1 cellular context compared by ENCODE assay signal in genomic region chr10:86091216-86091615, GRCh38.
TF ChIP-seq lines count a peak whose summit lies in the region.

No MANE protein-coding gene starts in this region.

TF ChIP-seq in GM23338, 12 proteins besides CTCF, POLR2A, EP300 and RAD21 (continued from another document):
- TF ChIP-seq, protein P1, sequence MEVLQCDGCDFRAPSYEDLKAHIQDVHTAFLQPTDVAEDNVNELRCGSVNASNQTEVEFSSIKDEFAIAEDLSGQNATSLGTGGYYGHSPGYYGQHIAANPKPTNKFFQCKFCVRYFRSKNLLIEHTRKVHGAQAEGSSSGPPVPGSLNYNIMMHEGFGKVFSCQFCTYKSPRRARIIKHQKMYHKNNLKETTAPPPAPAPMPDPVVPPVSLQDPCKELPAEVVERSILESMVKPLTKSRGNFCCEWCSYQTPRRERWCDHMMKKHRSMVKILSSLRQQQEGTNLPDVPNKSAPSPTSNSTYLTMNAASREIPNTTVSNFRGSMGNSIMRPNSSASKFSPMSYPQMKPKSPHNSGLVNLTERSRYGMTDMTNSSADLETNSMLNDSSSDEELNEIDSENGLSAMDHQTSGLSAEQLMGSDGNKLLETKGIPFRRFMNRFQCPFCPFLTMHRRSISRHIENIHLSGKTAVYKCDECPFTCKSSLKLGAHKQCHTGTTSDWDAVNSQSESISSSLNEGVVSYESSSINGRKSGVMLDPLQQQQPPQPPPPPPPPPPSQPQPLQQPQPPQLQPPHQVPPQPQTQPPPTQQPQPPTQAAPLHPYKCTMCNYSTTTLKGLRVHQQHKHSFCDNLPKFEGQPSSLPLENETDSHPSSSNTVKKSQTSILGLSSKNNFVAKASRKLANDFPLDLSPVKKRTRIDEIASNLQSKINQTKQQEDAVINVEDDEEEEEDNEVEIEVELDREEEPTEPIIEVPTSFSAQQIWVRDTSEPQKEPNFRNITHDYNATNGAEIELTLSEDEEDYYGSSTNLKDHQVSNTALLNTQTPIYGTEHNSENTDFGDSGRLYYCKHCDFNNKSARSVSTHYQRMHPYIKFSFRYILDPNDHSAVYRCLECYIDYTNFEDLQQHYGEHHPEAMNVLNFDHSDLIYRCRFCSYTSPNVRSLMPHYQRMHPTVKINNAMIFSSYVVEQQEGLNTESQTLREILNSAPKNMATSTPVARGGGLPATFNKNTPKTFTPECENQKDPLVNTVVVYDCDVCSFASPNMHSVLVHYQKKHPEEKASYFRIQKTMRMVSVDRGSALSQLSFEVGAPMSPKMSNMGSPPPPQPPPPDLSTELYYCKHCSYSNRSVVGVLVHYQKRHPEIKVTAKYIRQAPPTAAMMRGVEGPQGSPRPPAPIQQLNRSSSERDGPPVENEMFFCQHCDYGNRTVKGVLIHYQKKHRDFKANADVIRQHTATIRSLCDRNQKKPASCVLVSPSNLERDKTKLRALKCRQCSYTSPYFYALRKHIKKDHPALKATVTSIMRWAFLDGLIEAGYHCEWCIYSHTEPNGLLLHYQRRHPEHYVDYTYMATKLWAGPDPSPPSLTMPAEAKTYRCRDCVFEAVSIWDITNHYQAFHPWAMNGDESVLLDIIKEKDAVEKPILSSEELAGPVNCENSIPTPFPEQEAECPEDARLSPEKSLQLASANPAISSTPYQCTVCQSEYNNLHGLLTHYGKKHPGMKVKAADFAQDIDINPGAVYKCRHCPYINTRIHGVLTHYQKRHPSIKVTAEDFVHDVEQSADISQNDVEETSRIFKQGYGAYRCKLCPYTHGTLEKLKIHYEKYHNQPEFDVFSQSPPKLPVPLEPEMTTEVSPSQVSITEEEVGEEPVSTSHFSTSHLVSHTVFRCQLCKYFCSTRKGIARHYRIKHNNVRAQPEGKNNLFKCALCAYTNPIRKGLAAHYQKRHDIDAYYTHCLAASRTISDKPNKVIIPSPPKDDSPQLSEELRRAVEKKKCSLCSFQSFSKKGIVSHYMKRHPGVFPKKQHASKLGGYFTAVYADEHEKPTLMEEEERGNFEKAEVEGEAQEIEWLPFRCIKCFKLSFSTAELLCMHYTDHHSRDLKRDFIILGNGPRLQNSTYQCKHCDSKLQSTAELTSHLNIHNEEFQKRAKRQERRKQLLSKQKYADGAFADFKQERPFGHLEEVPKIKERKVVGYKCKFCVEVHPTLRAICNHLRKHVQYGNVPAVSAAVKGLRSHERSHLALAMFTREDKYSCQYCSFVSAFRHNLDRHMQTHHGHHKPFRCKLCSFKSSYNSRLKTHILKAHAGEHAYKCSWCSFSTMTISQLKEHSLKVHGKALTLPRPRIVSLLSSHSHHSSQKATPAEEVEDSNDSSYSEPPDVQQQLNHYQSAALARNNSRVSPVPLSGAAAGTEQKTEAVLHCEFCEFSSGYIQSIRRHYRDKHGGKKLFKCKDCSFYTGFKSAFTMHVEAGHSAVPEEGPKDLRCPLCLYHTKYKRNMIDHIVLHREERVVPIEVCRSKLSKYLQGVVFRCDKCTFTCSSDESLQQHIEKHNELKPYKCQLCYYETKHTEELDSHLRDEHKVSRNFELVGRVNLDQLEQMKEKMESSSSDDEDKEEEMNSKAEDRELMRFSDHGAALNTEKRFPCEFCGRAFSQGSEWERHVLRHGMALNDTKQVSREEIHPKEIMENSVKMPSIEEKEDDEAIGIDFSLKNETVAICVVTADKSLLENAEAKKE (CRISPR knock-in tag; IDR thresholded peaks at IDR 0.05), result no peak
- TF ChIP-seq, protein P2, sequence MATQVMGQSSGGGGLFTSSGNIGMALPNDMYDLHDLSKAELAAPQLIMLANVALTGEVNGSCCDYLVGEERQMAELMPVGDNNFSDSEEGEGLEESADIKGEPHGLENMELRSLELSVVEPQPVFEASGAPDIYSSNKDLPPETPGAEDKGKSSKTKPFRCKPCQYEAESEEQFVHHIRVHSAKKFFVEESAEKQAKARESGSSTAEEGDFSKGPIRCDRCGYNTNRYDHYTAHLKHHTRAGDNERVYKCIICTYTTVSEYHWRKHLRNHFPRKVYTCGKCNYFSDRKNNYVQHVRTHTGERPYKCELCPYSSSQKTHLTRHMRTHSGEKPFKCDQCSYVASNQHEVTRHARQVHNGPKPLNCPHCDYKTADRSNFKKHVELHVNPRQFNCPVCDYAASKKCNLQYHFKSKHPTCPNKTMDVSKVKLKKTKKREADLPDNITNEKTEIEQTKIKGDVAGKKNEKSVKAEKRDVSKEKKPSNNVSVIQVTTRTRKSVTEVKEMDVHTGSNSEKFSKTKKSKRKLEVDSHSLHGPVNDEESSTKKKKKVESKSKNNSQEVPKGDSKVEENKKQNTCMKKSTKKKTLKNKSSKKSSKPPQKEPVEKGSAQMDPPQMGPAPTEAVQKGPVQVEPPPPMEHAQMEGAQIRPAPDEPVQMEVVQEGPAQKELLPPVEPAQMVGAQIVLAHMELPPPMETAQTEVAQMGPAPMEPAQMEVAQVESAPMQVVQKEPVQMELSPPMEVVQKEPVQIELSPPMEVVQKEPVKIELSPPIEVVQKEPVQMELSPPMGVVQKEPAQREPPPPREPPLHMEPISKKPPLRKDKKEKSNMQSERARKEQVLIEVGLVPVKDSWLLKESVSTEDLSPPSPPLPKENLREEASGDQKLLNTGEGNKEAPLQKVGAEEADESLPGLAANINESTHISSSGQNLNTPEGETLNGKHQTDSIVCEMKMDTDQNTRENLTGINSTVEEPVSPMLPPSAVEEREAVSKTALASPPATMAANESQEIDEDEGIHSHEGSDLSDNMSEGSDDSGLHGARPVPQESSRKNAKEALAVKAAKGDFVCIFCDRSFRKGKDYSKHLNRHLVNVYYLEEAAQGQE (IDR thresholded peaks at IDR 0.05; ENCODE audit: unreplicated experiment), result no peak
- TF ChIP-seq NANOG (IDR thresholded peaks at IDR 0.05; ENCODE audit: borderline replicate concordance), result no peak
- no peak for TF ChIP-seq EZH2 (IDR thresholded peaks at IDR 0.05; ENCODE audit: low read depth, unreplicated experiment)
- no peak for TF ChIP-seq JUNB (IDR thresholded peaks at IDR 0.05; ENCODE audit: unreplicated experiment)
- TF ChIP-seq ZNF331 (CRISPR knock-in tag; IDR thresholded peaks at IDR 0.05; ENCODE audit: low read depth), result no peak
- TF ChIP-seq ZNF114 (CRISPR knock-in tag; IDR thresholded peaks at IDR 0.05), result no peak
- no peak for TF ChIP-seq STAT1 (IDR thresholded peaks at IDR 0.05; ENCODE audit: unreplicated experiment)
- TF ChIP-seq ETS1 (IDR thresholded peaks at IDR 0.05), result no peak
- TF ChIP-seq EZH2phosphoT487 (IDR thresholded peaks at IDR 0.05; ENCODE audit: unreplicated experiment), result no peak
TF ChIP-seq in GM23338: peak in this region for 0.
